ENCODE assay signal across 22 cellular contexts in the genomic region with DNA sequence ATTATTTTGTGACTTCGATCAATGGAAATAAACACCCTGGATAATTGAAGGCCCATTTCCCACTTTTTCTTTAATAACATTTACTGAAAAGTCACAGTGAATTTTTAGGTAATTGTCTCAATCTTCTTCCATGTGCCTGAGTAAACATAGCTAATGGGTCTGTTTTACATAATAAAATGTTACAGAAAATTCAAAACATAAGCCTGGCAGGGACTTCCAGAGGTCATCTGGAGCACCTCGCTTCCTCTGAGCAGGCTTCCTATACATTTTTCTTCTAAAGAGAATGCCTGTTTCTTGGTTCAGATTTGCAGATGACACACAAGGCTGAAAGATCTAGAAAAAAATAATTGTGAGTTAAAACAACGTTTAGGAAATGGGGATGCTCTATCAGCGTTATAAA.
"Had no signal": no experiment of that assay in that cellular context is flagged by ENCODE, and none has a peak within 500 bp of the region (broad histone marks: within the 10 kb centered on the region; RNA-seq: fewer than 3 reads in every experiment).

No MANE protein-coding gene starts in this region.

- DNase-seq: colonic mucosa; effector memory CD8-positive, alpha-beta T cell; left ventricle myocardium superior; lower lobe of right lung; natural killer cell; occipital lobe; pancreas; stimulated activated CD4-positive, alpha-beta T cell treated with anti-CD3 and anti-CD28 coated beads, Interleukin-12 subunit alpha, Interleukin-12 subunit beta, amount 100 ng/mL, for 4 hours; stimulated activated CD4-positive, alpha-beta T cell treated with anti-CD3 and anti-CD28 coated beads, Interleukin-1b, Interleukin-23, amount 100 ng/mL, for 48 hours; stimulated activated CD4-positive, alpha-beta T cell treated with anti-CD3 and anti-CD28 coated beads, Interleukin-4, amount 100 ng/mL, for 1 hour; stimulated activated CD8-positive, alpha-beta memory T cell treated with anti-CD3 and anti-CD28 coated beads, Interleukin-4, amount 100 ng/mL, for 48 hours; stimulated activated naive CD4-positive, alpha-beta T cell; stimulated activated naive CD8-positive, alpha-beta T cell treated with anti-CD3 and anti-CD28 coated beads, Interleukin-15, amount 100 ng/mL, for 72 hours; transverse colon; upper lobe of right lung; uterus had no signal

- H3K9me3 Mint-ChIP-seq: stimulated activated naive CD8-positive, alpha-beta T cell treated with anti-CD3 and anti-CD28 coated beads, Interleukin-15, amount 100 ng/mL, for 72 hours had no signal

- H3K4me1 Mint-ChIP-seq: memory B cell; natural killer cell; stimulated activated naive CD8-positive, alpha-beta T cell treated with anti-CD3 and anti-CD28 coated beads, Interleukin-15, amount 100 ng/mL, for 72 hours had no signal

- H3K4me3 ChIP-seq: colonic mucosa, lower lobe of right lung, pancreas, smooth muscle cell, suprapubic skin, transverse colon, upper lobe of right lung, uterus had no signal

- H3K27ac ChIP-seq: colonic mucosa, lower lobe of right lung, pancreas, suprapubic skin, transverse colon, upper lobe of right lung, uterus had no signal

- FAIRE-seq: endometrium, keratinocyte had no signal

- H3K4me2 ChIP-seq: smooth muscle cell had no signal

- H3K4me3 Mint-ChIP-seq: effector memory CD8-positive, alpha-beta T cell; memory B cell; natural killer cell; stimulated activated naive CD8-positive, alpha-beta T cell treated with anti-CD3 and anti-CD28 coated beads, Interleukin-15, amount 100 ng/mL, for 72 hours had no signal

- H3K27ac Mint-ChIP-seq: effector memory CD8-positive, alpha-beta T cell; memory B cell; natural killer cell; stimulated activated naive CD8-positive, alpha-beta T cell treated with anti-CD3 and anti-CD28 coated beads, Interleukin-15, amount 100 ng/mL, for 72 hours had no signal

- H3K36me3 Mint-ChIP-seq: memory B cell, natural killer cell had no signal

- H3K4me1 ChIP-seq: colonic mucosa, lower lobe of right lung, pancreas, suprapubic skin, transverse colon, uterus had no signal

- H3K27me3 ChIP-seq: colonic mucosa, suprapubic skin, transverse colon, upper lobe of right lung, uterus had no signal

- H3K27me3 Mint-ChIP-seq: effector memory CD8-positive, alpha-beta T cell; memory B cell; stimulated activated naive CD8-positive, alpha-beta T cell treated with anti-CD3 and anti-CD28 coated beads, Interleukin-15, amount 100 ng/mL, for 72 hours had no signal

- ATAC-seq: effector memory CD8-positive, alpha-beta T cell; left ventricle myocardium superior; lower lobe of right lung; natural killer cell; sciatic nerve; stimulated activated naive CD8-positive, alpha-beta T cell treated with anti-CD3 and anti-CD28 coated beads, Interleukin-15, amount 100 ng/mL, for 72 hours; upper lobe of right lung had no signal

- H3K36me3 ChIP-seq: colonic mucosa, lower lobe of right lung, pancreas, suprapubic skin, transverse colon, upper lobe of right lung, uterus had no signal

- H3K9me3 ChIP-seq: colonic mucosa, lower lobe of right lung, pancreas, suprapubic skin, transverse colon, upper lobe of right lung, uterus had no signal
